ENCODE assay signal across 8 cellular contexts in genomic region chr15:40044717-40045571, GRCh38. TPM values are rescaled to one million over a fixed set of nuclear protein-coding genes. Genes with fewer than 3 reads are reported as not detected.
DNase-seq lines count a peak whose midpoint lies in the region; TF ChIP-seq lines count a peak whose summit lies in the region.

No MANE protein-coding gene starts in this region.

- H3K4me1 ChIP-seq in SJSA1 (replicated peaks): peaks cover 39% of the 10 kb centered on the region
- H3K4me1 ChIP-seq in tibial nerve: peaks cover 0 to 50% (median 30%) of the 10 kb centered on the region in 4 donors

- 3 to 4% methylated on average over 22 of the region's 22 CpGs for WGBS in tibial nerve, 2 donors

- TF ChIP-seq CTCF in LNCaP clone FGC (IDR thresholded peaks at IDR 0.05; ENCODE audit: control insufficient read depth, extremely low read depth, insufficient read depth) (peak; percentile 100), tibial nerve (IDR thresholded peaks at IDR 0.05) (peak; percentile 89 to 96 (median 92))

- TF ChIP-seq EP300 in tibial nerve (IDR thresholded peaks at IDR 0.05): peak in 1 of 2 donors; percentile 65

- no peaks in the 10 kb centered on the region for H3K27me3 ChIP-seq in H7 (ENCODE audit: control insufficient read depth, insufficient read depth, low read length)
- no peaks in the 10 kb centered on the region for H3K27me3 ChIP-seq in SJSA1 (replicated peaks)
- H3K27me3 ChIP-seq in tibial nerve: no peaks in the 10 kb centered on the region

- no peak for TF ChIP-seq POLR2A in tibial nerve (IDR thresholded peaks at IDR 0.05)

- intact Hi-C loops in head of caudate nucleus (cut with DNase I): loop anchor here (5.0 to 10.0 kb wide), 3 partner anchors 60 to 370 kb away; partner anchors contain the start of gene BMF

- H3K4me3 ChIP-seq in H7 (ENCODE audit: insufficient read depth, low read depth, low read length) (no peak overlapping the region; the same call in 1 of the 2 replicates), LNCaP clone FGC (ENCODE audit: low read depth, low read length) (no peak overlapping the region; the same call in 1 of the 2 replicates), SJSA1 (no peak overlapping the region), tibial nerve (peak overlapping the region in 2 of 4 donors; percentile 5 to 33)

- H3K27ac ChIP-seq in SJSA1: no peak overlapping the region
- peak overlapping the region; percentile 59 to 83 (median 66) for H3K27ac ChIP-seq in tibial nerve

- peak; percentile 71 for DNase-seq in GDM1 (lab: John Stamatoyannopoulos, UW)
- peak; percentile 94 for DNase-seq in H7
- no peak for DNase-seq in LNCaP clone FGC (ENCODE audit: low read depth)
- DNase-seq in SJSA1 (ENCODE audit: low read depth in 1 of 2, low spot score in 2 of 2): peak; percentile 78 to 89
- DNase-seq in activated naive CD4-positive, alpha-beta T cell (lab: John Stamatoyannopoulos, UW): peak; percentile 64 to 73 (median 69)
- DNase-seq in head of caudate nucleus: peak; percentile 76 to 93 (median 86)
- DNase-seq in pons (ENCODE audit: low spot score): peak; percentile 82
- peak; percentile 80 to 82 for DNase-seq in tibial nerve (ENCODE audit: low spot score in 2 of 2)

- H3K9me3 ChIP-seq in SJSA1 (replicated peaks): no peaks in the 10 kb centered on the region
- no peaks in the 10 kb centered on the region for H3K9me3 ChIP-seq in tibial nerve

- H3K36me3 ChIP-seq in H7 (replicated peaks; ENCODE audit: control insufficient read depth, insufficient read depth, low read length) (no peaks in the 10 kb centered on the region), SJSA1 (peaks cover 5% of the 10 kb centered on the region; the same call in 1 of the 2 replicates), tibial nerve (no peaks in the 10 kb centered on the region)

RNA-seq across cellular contexts. Expression of gene SRP14, which starts 6.0 kb away (rescaled TPM):
- total RNA-seq in H7 (2014; rRNA removed; shearing (Covaris generic)): 148 and 156 TPM in 2 replicates
- 355 and 405 TPM in 2 replicates for total RNA-seq in SJSA1 (2014; rRNA removed; shearing (Covaris generic))
- 100 to 1,000 TPM; 194 to 357 (median 229) TPM for total RNA-seq in tibial nerve
